In genomic region chr18:59011786-59012185, GRCh38 we compare ENCODE assay signal across 1 cellular context.
TF ChIP-seq lines count a peak whose summit lies in the region.

No MANE protein-coding gene starts in this region.

TF ChIP-seq in GM12878, 131 proteins besides CTCF, POLR2A, EP300 and RAD21 (continued from another document):
- TF ChIP-seq, protein P1, sequence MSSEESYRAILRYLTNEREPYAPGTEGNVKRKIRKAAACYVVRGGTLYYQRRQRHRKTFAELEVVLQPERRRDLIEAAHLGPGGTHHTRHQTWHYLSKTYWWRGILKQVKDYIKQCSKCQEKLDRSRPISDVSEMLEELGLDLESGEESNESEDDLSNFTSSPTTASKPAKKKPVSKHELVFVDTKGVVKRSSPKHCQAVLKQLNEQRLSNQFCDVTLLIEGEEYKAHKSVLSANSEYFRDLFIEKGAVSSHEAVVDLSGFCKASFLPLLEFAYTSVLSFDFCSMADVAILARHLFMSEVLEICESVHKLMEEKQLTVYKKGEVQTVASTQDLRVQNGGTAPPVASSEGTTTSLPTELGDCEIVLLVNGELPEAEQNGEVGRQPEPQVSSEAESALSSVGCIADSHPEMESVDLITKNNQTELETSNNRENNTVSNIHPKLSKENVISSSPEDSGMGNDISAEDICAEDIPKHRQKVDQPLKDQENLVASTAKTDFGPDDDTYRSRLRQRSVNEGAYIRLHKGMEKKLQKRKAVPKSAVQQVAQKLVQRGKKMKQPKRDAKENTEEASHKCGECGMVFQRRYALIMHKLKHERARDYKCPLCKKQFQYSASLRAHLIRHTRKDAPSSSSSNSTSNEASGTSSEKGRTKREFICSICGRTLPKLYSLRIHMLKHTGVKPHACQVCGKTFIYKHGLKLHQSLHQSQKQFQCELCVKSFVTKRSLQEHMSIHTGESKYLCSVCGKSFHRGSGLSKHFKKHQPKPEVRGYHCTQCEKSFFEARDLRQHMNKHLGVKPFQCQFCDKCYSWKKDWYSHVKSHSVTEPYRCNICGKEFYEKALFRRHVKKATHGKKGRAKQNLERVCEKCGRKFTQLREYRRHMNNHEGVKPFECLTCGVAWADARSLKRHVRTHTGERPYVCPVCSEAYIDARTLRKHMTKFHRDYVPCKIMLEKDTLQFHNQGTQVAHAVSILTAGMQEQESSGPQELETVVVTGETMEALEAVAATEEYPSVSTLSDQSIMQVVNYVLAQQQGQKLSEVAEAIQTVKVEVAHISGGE (CRISPR knock-in tag; IDR thresholded peaks at IDR 0.05): no peak
- TF ChIP-seq CREM (IDR thresholded peaks at IDR 0.05; ENCODE audit: low read depth) (no peak), KLF5 (IDR thresholded peaks at IDR 0.05; ENCODE audit: partially characterized antibody) (no peak), HDAC6 (IDR thresholded peaks at IDR 0.05; ENCODE audit: unreplicated experiment) (no peak), YY1 (IDR thresholded peaks at IDR 0.05; ENCODE audit: low read depth, low read length) (no peak), JUNB (IDR thresholded peaks at IDR 0.05) (no peak), SMAD1 (IDR thresholded peaks at IDR 0.05; ENCODE audit: low read depth, partially characterized antibody) (no peak), NBN (IDR thresholded peaks at IDR 0.05) (0 out of 2 replicates have a peak, but pooled peaks have one; percentile 35), DPF2 (IDR thresholded peaks at IDR 0.05) (no peak), IKZF1 (conservative IDR thresholded peaks at IDR 0.05) (peak; percentile 16; the same call in 1 of the 2 replicates), TCF7 (IDR thresholded peaks at IDR 0.05; ENCODE audit: borderline replicate concordance) (no peak), ATF7 (IDR thresholded peaks at IDR 0.05; ENCODE audit: low read depth) (peak; percentile 48; the same call in 1 of the 2 replicates), SRF (IDR thresholded peaks at IDR 0.05; ENCODE audit: low read depth in 2 of 2, low read length in 2 of 2) (no peak), MXI1 (IDR thresholded peaks at IDR 0.05; ENCODE audit: low read depth, low read length) (no peak), TCF3 (IDR thresholded peaks at IDR 0.05; ENCODE audit: borderline replicate concordance, insufficient read depth, low read depth, low read length) (no peak), SMAD5 (IDR thresholded peaks at IDR 0.05; ENCODE audit: low read depth) (no peak), HSF1 (IDR thresholded peaks at IDR 0.05; ENCODE audit: low read depth, low read length) (no peak), KAT2A (conservative IDR thresholded peaks at IDR 0.05; ENCODE audit: control insufficient read depth, low read depth, low read length) (no peak), FOXM1 (IDR thresholded peaks at IDR 0.05; ENCODE audit: low read depth, low read length) (no peak), MEF2B (IDR thresholded peaks at IDR 0.05; ENCODE audit: partially characterized antibody, poor library complexity, severe bottlenecking) (no peak), NR2F1 (conservative IDR thresholded peaks at IDR 0.05) (0 out of 2 replicates have a peak, but pooled peaks have one; percentile 16), SREBF2 (IDR thresholded peaks at IDR 0.05; ENCODE audit: low read length) (no peak), NFIC (IDR thresholded peaks at IDR 0.05; ENCODE audit: low read depth, low read length) (no peak), ESRRA (IDR thresholded peaks at IDR 0.05; ENCODE audit: low read length) (no peak)
- TF ChIP-seq, protein P2, sequence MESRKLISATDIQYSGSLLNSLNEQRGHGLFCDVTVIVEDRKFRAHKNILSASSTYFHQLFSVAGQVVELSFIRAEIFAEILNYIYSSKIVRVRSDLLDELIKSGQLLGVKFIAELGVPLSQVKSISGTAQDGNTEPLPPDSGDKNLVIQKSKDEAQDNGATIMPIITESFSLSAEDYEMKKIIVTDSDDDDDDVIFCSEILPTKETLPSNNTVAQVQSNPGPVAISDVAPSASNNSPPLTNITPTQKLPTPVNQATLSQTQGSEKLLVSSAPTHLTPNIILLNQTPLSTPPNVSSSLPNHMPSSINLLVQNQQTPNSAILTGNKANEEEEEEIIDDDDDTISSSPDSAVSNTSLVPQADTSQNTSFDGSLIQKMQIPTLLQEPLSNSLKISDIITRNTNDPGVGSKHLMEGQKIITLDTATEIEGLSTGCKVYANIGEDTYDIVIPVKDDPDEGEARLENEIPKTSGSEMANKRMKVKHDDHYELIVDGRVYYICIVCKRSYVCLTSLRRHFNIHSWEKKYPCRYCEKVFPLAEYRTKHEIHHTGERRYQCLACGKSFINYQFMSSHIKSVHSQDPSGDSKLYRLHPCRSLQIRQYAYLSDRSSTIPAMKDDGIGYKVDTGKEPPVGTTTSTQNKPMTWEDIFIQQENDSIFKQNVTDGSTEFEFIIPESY (IDR thresholded peaks at IDR 0.05): no peak
